Comparison of ENCODE assay signal across 15 cellular contexts in the genomic region with DNA sequence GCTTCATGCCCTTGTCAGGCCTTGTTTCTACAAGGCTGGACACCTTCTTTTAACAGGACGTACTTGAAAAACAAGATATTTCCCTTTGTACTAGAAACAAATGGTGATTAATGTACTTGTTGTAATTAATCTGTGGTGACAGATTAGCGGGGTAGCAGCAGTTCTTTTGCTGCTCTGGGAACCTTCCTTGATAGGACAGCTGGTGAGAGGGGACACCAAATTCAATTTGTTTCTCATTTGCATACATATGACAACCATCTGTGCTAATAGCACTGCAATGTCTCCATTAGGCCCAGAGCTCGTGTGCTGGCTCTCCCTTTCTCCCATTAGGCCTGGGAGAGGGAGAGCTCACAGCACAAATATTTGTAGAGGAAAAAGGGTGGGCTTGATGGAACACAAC.
DNase-seq lines count a peak whose midpoint lies in the region; ATAC-seq and TF ChIP-seq lines count a peak whose summit lies in the region.
"Had no signal": no experiment of that assay in that cellular context is flagged by ENCODE, and none has a peak within 500 bp of the region (broad histone marks: within the 10 kb centered on the region; RNA-seq: fewer than 3 reads in every experiment).

No MANE protein-coding gene starts in this region.

- no peak overlapping the region for H4K8ac ChIP-seq in mesendoderm (ENCODE audit: low read depth, low read length)

- H2AK5ac ChIP-seq in mesendoderm (ENCODE audit: low read length), result no peak overlapping the region

- H3K4me1 ChIP-seq in mesendoderm (ENCODE audit: control insufficient read depth, low read depth, low read length), result peaks cover 4% of the 10 kb centered on the region

- no peaks in the 10 kb centered on the region for H3K36me3 ChIP-seq in mesendoderm (ENCODE audit: control insufficient read depth, insufficient read depth, low read length)

- H3K9ac ChIP-seq in mesendoderm (ENCODE audit: low read length), result no peak overlapping the region

- DNase-seq in Ammon's horn (ENCODE audit: low spot score) (peak; percentile 49), NCI-H524 treated with DMSO at 0.1 percent for 48 hours (lab: John Stamatoyannopoulos, UW) (peak; percentile 77), cerebellum (ENCODE audit: low spot score) (peak; percentile 41), mesendoderm (peak; percentile 59), left ventricle myocardium superior (no peak)
- DNase-seq in stimulated activated CD4-positive, alpha-beta T cell treated with anti-CD3 and anti-CD28 coated beads, Interleukin-12 subunit alpha, Interleukin-12 subunit beta, amount 100 ng/mL, for 4 hours, result no peak
- DNase-seq: ACHN; CD4-positive, alpha-beta T cell; DND-41; GF-D8; HCEC 1CT; HFFc6; IMR-90; KBM-7 had no signal

- no CpG with 5 or more reads among the region's 3 CpGs for WGBS in mesendoderm (ENCODE audit: extremely low coverage, insufficient coverage, low lambda C conversion rate)

- no peak overlapping the region for H3K18ac ChIP-seq in mesendoderm (ENCODE audit: low read length)

- no peak overlapping the region for H2BK120ac ChIP-seq in mesendoderm (ENCODE audit: low read depth, low read length)

- no peak overlapping the region for H3K4me3 ChIP-seq in mesendoderm (ENCODE audit: low read length)

- no peak overlapping the region for H3K4me2 ChIP-seq in mesendoderm (ENCODE audit: low read length)

- H3K79me2 ChIP-seq in mesendoderm (ENCODE audit: control insufficient read depth, insufficient read depth, low read length), result no peaks in the 10 kb centered on the region

- H2BK5ac ChIP-seq in mesendoderm (ENCODE audit: low read length), result no peak overlapping the region

- no peak overlapping the region for H2BK15ac ChIP-seq in mesendoderm (replicated peaks; ENCODE audit: low read depth)

- no peak overlapping the region for H3K4ac ChIP-seq in mesendoderm (ENCODE audit: low read depth, low read length)

- H4K5ac ChIP-seq in mesendoderm (ENCODE audit: low read length), result no peak overlapping the region

- ATAC-seq in left ventricle myocardium superior, result no peak
- ATAC-seq in GM18505 (IDR thresholded peaks at IDR 0.05; ENCODE audit: unreplicated experiment), result no peak

- intact Hi-C loops in left ventricle myocardium superior (cut with micrococcal nuclease), result no loop called here

- no peak overlapping the region for H3K56ac ChIP-seq in mesendoderm (ENCODE audit: low read length)

- H3K79me1 ChIP-seq in mesendoderm (ENCODE audit: low read length), result no peaks in the 10 kb centered on the region

- H3K23ac ChIP-seq in mesendoderm (ENCODE audit: low read length), result no peak overlapping the region

- no peak for TF ChIP-seq POLR2A in GM18505 (IDR thresholded peaks at IDR 0.05; ENCODE audit: borderline replicate concordance, extremely low read depth, insufficient read depth, insufficient read length)

- H3K27ac ChIP-seq in mesendoderm (ENCODE audit: low read depth, low read length), result no peak overlapping the region

- H3K27me3 ChIP-seq in mesendoderm (ENCODE audit: insufficient read depth, low read length, poor library complexity), result no peaks in the 10 kb centered on the region

Comparison
In these comparisons a context has a peak if more than half of its experiments do, and no peak if none do; other contexts are left out.
1. DNase-seq: peak in Ammon's horn (single experiment), NCI-H524 treated with DMSO at 0.1 percent for 48 hours (single experiment), cerebellum (single experiment) and mesendoderm (single experiment); none in left ventricle myocardium superior (single experiment) and stimulated activated CD4-positive, alpha-beta T cell treated with anti-CD3 and anti-CD28 coated beads, Interleukin-12 subunit alpha, Interleukin-12 subunit beta, amount 100 ng/mL, for 4 hours (single experiment).